In genomic region chr4:108256538-108256937, GRCh38 we compare ENCODE assay signal across 29 cellular contexts.
"Had no signal": no experiment of that assay in that cellular context is flagged by ENCODE, and none has a peak within 500 bp of the region (broad histone marks: within the 10 kb centered on the region; RNA-seq: fewer than 3 reads in every experiment).

No MANE protein-coding gene starts in this region.

- FAIRE-seq: colon, endometrium, endothelial cell of umbilical vein, frontal cortex had no signal

- H3K36me3 ChIP-seq: colonic mucosa, esophagus muscularis mucosa, esophagus squamous epithelium, gastrocnemius medialis, gastroesophageal sphincter, heart left ventricle, heart right ventricle had no signal

- H3K27ac Mint-ChIP-seq: dendritic cell treated with granulocyte-macrophage colony-stimulating factor and Interleukin-4, amounts not matched to agents 40 ng/mL and 50 ng/mL, for 4 days; effector memory CD8-positive, alpha-beta T cell; endodermal cell had no signal

- H3K9me3 ChIP-seq: colonic mucosa, esophagus muscularis mucosa, esophagus squamous epithelium, gastrocnemius medialis, gastroesophageal sphincter, heart left ventricle, heart right ventricle had no signal

- H3K4me3 ChIP-seq: colonic mucosa, coronary artery, dorsolateral prefrontal cortex, esophagus muscularis mucosa, esophagus squamous epithelium, gastrocnemius medialis, gastroesophageal sphincter, heart left ventricle, heart right ventricle had no signal

- H3K4me3 Mint-ChIP-seq: dendritic cell treated with granulocyte-macrophage colony-stimulating factor and Interleukin-4, amounts not matched to agents 40 ng/mL and 50 ng/mL, for 4 days; effector memory CD8-positive, alpha-beta T cell; endodermal cell had no signal

- H3K27me3 ChIP-seq: colonic mucosa, esophagus muscularis mucosa, esophagus squamous epithelium, gastrocnemius medialis, gastroesophageal sphincter, heart left ventricle had no signal

- H3K27me3 Mint-ChIP-seq: dendritic cell treated with granulocyte-macrophage colony-stimulating factor and Interleukin-4, amounts not matched to agents 40 ng/mL and 50 ng/mL, for 4 days had no signal

- H3K4me1 Mint-ChIP-seq: endodermal cell had no signal

- DNase-seq: colonic mucosa; cortex of kidney; dermis blood vessel endothelial cell; dorsolateral prefrontal cortex; effector CD4-positive, alpha-beta T cell; effector CD8-positive, alpha-beta T cell; effector memory CD4-positive, alpha-beta T cell; effector memory CD8-positive, alpha-beta T cell; endodermal cell; erythroblast; esophagus squamous epithelium; foreskin fibroblast; foreskin keratinocyte; foreskin melanocyte; gastrocnemius medialis; glutamatergic neuron; head of caudate nucleus; heart left ventricle; heart right ventricle had no signal

- H3K27ac ChIP-seq: colonic mucosa, coronary artery, dorsolateral prefrontal cortex, epithelial cell of prostate, esophagus muscularis mucosa, esophagus squamous epithelium, foreskin keratinocyte, gastrocnemius medialis, gastroesophageal sphincter, heart left ventricle, heart right ventricle had no signal

- H3K9me3 Mint-ChIP-seq: dendritic cell treated with granulocyte-macrophage colony-stimulating factor and Interleukin-4, amounts not matched to agents 40 ng/mL and 50 ng/mL, for 4 days; effector memory CD8-positive, alpha-beta T cell; endodermal cell had no signal

- ATAC-seq: effector memory CD8-positive, alpha-beta T cell; esophagus mucosa; foreskin keratinocyte; gastrocnemius medialis; gastroesophageal sphincter; heart left ventricle; heart right ventricle had no signal

- H3K4me1 ChIP-seq: colonic mucosa, esophagus muscularis mucosa, esophagus squamous epithelium, foreskin keratinocyte, gastrocnemius medialis, gastroesophageal sphincter, heart left ventricle, heart right ventricle had no signal
